In genomic region chr14:67816326-67817009, GRCh38 we compare ENCODE assay signal across 8 cellular contexts. TPM values are rescaled to one million over a fixed set of nuclear protein-coding genes. Genes with fewer than 3 reads are reported as not detected.
DNase-seq lines count a peak whose midpoint lies in the region; ATAC-seq, FAIRE-seq and TF ChIP-seq lines count a peak whose summit lies in the region.

Gene ZFYVE26 (minus strand): TSS chr14:67816590. CDS start chr14:67815963, 627 bp downstream.

- peak; percentile 99 for DNase-seq in NCI-H1694 treated with DMSO at 0.1 percent for 48 hours (lab: John Stamatoyannopoulos, UW)
- peak; percentile 77 to 81 (median 78) for DNase-seq in T-helper 17 cell
- peak; percentile 97 for DNase-seq in right atrium auricular region (ENCODE audit: low spot score)
- peak; percentile 89 to 93 for DNase-seq in psoas muscle
- DNase-seq in urothelium cell line (ENCODE audit: low spot score) = peak; percentile 99

- TF ChIP-seq CTCF in right atrium auricular region (IDR thresholded peaks at IDR 0.05) (no peak), psoas muscle (IDR thresholded peaks at IDR 0.05) (no peak)

- ATAC-seq in HG02885 (IDR thresholded peaks at IDR 0.05; ENCODE audit: poor library complexity, unreplicated experiment) (peak; percentile 87), T-helper 17 cell (peak; percentile 96), psoas muscle (peak; percentile 96 to 98 (median 97))

- H3K4me1 ChIP-seq in right atrium auricular region (peaks cover 0 to 30% of the 10 kb centered on the region in 2 donors), psoas muscle (peaks cover 24% of the 10 kb centered on the region)

- peaks cover 21% of the 10 kb centered on the region for H3K36me3 ChIP-seq in right atrium auricular region
- H3K36me3 ChIP-seq in psoas muscle (ENCODE audit: insufficient read depth in 1 of 2, low read depth in 1 of 2) = peaks cover 0 to 37% of the 10 kb centered on the region in 2 donors

- H3K27me3 Mint-ChIP-seq in T-helper 17 cell = no peaks in the 10 kb centered on the region

- H3K36me3 Mint-ChIP-seq in T-helper 17 cell (ENCODE audit: low read depth) = peaks cover 2% of the 10 kb centered on the region

- intact Hi-C loops in psoas muscle (cut with DNase I) = no loop called here

- H3K27me3 ChIP-seq in right atrium auricular region (no peaks in the 10 kb centered on the region), psoas muscle (ENCODE audit: insufficient read depth in 3 of 3, low read length in 2 of 3) (no peaks in the 10 kb centered on the region)

- peak within 1 kb of the TSS; percentile 98 for H3K27ac Mint-ChIP-seq in T-helper 17 cell

- H3K27ac ChIP-seq in angular gyrus (ENCODE audit: low read depth, low read length) (peak within 1 kb of the TSS; percentile 88), right atrium auricular region (peak within 1 kb of the TSS; percentile 79 to 81), psoas muscle (peak within 1 kb of the TSS; percentile 88)

- H3K4me1 Mint-ChIP-seq in T-helper 17 cell = peaks cover 29% of the 10 kb centered on the region

- TF ChIP-seq POLR2A in GM15510 (IDR thresholded peaks at IDR 0.05; ENCODE audit: borderline replicate concordance, extremely low read depth, insufficient read length) = peak; percentile 62

- FAIRE-seq in urothelium cell line (lab: Jason Lieb, UNC) = peak; percentile 92

- peak within 1 kb of the TSS; percentile 94 for H3K4me3 Mint-ChIP-seq in T-helper 17 cell

- H3K9me3 ChIP-seq in T-helper 17 cell (ENCODE audit: control insufficient read depth, low read length, poor library complexity, severe bottlenecking) (no peaks in the 10 kb centered on the region), right atrium auricular region (no peaks in the 10 kb centered on the region), psoas muscle (no peaks in the 10 kb centered on the region)

- WGBS in psoas muscle, 3 donors = 0 to 1% (median 0%) methylated on average over 26 of the region's 26 CpGs

- peak within 1 kb of the TSS; percentile 77 to 83 for H3K4me3 ChIP-seq in right atrium auricular region
- H3K4me3 ChIP-seq in psoas muscle = peak within 1 kb of the TSS; percentile 99

RNA-seq across cellular contexts. Expression of gene ZFYVE26, which starts in this region (rescaled TPM):
- 10 to 100 TPM; 25.0 to 29.9 TPM for total RNA-seq in T-helper 17 cell
- 10 to 100 TPM; 10.5 to 11.8 TPM for total RNA-seq in right atrium auricular region
- 10 to 100 TPM; 14.9 to 18.7 (median 16.4) TPM for total RNA-seq in psoas muscle
- 10 to 100 TPM in 1 of 3 donors, 1 to 10 TPM in 2; 3.9 to 11.3 (median 3.9) TPM for polyA plus RNA-seq in psoas muscle

Comparison
In these comparisons a context has a peak if more than half of its experiments do, and no peak if none do; other contexts are left out.
1. Peak in every context shown above with its lines: DNase-seq, ATAC-seq, H3K4me3 ChIP-seq and H3K27ac ChIP-seq.